ENCODE assay signal across 1 cellular context in the genomic region with DNA sequence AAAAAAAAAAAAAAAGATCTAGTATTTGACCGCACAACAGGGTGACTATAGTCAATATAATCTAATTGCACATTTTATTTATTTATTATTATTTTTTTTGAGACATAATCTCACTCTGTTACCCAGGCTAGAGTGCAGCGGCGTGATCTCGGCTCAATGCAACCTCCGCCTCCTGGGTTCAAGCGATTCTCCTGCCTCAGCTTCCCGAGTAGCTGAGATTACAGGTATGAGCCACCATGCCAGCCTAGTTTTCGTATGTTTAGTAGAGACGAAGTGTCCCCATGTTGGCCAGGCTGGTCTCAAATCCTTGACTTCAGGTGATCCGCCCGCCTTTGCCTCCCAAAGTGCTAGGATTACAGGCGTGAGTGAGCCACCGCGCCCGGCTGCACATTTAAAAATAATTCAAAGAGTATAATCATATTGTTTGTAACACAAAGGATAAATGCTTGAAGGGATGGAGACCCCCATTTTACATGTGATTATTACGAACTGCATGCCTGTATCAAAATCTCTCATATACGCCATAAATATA.
TF ChIP-seq lines count a peak whose summit lies in the region.

No MANE protein-coding gene starts in this region.

TF ChIP-seq in K562, 482 proteins besides CTCF, POLR2A, EP300 and RAD21:
- TF ChIP-seq MYBL2 (IDR thresholded peaks at IDR 0.05; ENCODE audit: low read depth) (no peak), MYBL2 (CRISPR knock-in tag; IDR thresholded peaks at IDR 0.05; ENCODE audit: borderline replicate concordance) (no peak), NFE2 (IDR thresholded peaks at IDR 0.05; ENCODE audit: low read depth) (no peak), ZNF12 (CRISPR knock-in tag; IDR thresholded peaks at IDR 0.05) (no peak)
- TF ChIP-seq, protein P1, sequence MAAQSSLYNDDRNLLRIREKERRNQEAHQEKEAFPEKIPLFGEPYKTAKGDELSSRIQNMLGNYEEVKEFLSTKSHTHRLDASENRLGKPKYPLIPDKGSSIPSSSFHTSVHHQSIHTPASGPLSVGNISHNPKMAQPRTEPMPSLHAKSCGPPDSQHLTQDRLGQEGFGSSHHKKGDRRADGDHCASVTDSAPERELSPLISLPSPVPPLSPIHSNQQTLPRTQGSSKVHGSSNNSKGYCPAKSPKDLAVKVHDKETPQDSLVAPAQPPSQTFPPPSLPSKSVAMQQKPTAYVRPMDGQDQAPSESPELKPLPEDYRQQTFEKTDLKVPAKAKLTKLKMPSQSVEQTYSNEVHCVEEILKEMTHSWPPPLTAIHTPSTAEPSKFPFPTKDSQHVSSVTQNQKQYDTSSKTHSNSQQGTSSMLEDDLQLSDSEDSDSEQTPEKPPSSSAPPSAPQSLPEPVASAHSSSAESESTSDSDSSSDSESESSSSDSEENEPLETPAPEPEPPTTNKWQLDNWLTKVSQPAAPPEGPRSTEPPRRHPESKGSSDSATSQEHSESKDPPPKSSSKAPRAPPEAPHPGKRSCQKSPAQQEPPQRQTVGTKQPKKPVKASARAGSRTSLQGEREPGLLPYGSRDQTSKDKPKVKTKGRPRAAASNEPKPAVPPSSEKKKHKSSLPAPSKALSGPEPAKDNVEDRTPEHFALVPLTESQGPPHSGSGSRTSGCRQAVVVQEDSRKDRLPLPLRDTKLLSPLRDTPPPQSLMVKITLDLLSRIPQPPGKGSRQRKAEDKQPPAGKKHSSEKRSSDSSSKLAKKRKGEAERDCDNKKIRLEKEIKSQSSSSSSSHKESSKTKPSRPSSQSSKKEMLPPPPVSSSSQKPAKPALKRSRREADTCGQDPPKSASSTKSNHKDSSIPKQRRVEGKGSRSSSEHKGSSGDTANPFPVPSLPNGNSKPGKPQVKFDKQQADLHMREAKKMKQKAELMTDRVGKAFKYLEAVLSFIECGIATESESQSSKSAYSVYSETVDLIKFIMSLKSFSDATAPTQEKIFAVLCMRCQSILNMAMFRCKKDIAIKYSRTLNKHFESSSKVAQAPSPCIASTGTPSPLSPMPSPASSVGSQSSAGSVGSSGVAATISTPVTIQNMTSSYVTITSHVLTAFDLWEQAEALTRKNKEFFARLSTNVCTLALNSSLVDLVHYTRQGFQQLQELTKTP (IDR thresholded peaks at IDR 0.05; ENCODE audit: low read depth in 1 of 2, partially characterized antibody in 2 of 2): no peak
- TF ChIP-seq, protein P2, sequence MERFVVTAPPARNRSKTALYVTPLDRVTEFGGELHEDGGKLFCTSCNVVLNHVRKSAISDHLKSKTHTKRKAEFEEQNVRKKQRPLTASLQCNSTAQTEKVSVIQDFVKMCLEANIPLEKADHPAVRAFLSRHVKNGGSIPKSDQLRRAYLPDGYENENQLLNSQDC (CRISPR knock-in tag; IDR thresholded peaks at IDR 0.05): no peak
